Comparison of ENCODE assay signal across 8 cellular contexts in genomic region chr11:96197801-96198465, GRCh38.
DNase-seq lines count a peak whose midpoint lies in the region; ATAC-seq and TF ChIP-seq lines count a peak whose summit lies in the region.

No MANE protein-coding gene starts in this region.

- no peaks in the 10 kb centered on the region for H3K9me3 ChIP-seq in adrenal gland (replicated peaks in 1 of 3)

- WGBS in adrenal gland, 4 donors: 79 to 97% (median 93%) methylated on average over 2 of the region's 2 CpGs

- ATAC-seq in GM18867 (IDR thresholded peaks at IDR 0.05; ENCODE audit: unreplicated experiment) (peak; percentile 81), HG02571 (IDR thresholded peaks at IDR 0.05; ENCODE audit: unreplicated experiment) (peak; percentile 71)

- H3K4me3 ChIP-seq in adrenal gland: no peak overlapping the region

- intact Hi-C loops in adrenal gland (cut with DNase I): no loop called here

- peak overlapping the region in 1 of 5 donors; percentile 73 for H3K27ac ChIP-seq in adrenal gland

- H3K4me1 ChIP-seq in adrenal gland (replicated peaks in 1 of 2): peaks cover 0 to 14% of the 10 kb centered on the region in 2 donors

- DNase-seq in MV-4-11 (lab: John Stamatoyannopoulos, UW) (peak; percentile 90), midbrain (lab: John Stamatoyannopoulos, UW) (peak; percentile 14), adrenal gland (no peak), NCI-H2196 treated with DMSO at 0.1 percent for 48 hours (lab: John Stamatoyannopoulos, UW; ENCODE audit: unreplicated experiment) (no peak), NCI-H2171 (lab: John Stamatoyannopoulos, UW) (no peak), pons (ENCODE audit: low spot score) (no peak)

- H3K36me3 ChIP-seq in adrenal gland (replicated peaks in 1 of 2): no peaks in the 10 kb centered on the region

- no peak for TF ChIP-seq POLR2A in adrenal gland (IDR thresholded peaks at IDR 0.05)

- H3K27me3 ChIP-seq in adrenal gland: no peaks in the 10 kb centered on the region

- no peak for TF ChIP-seq CTCF in adrenal gland (IDR thresholded peaks at IDR 0.05)

Comparison
In these comparisons a context has a peak if more than half of its experiments do, and no peak if none do; other contexts are left out.
1. DNase-seq: peak in MV-4-11 (single experiment) and midbrain (single experiment); none in adrenal gland (0 of 7), NCI-H2196 treated with DMSO at 0.1 percent for 48 hours (single experiment), NCI-H2171 (single experiment) and pons (single experiment).